Comparison of ENCODE assay signal across 1 cellular context in genomic region chr2:65430515-65431416, GRCh38.
TF ChIP-seq lines count a peak whose summit lies in the region.

No MANE protein-coding gene starts in this region.

TF ChIP-seq in HepG2, 621 proteins besides CTCF, POLR2A, EP300 and RAD21 (continued from another document and continues in another):
- TF ChIP-seq ZBTB34 (CRISPR knock-in tag; IDR thresholded peaks at IDR 0.05) (peak; percentile 20; the same call in 1 of the 2 replicates), ZNF333 (CRISPR knock-in tag; IDR thresholded peaks at IDR 0.05; ENCODE audit: borderline replicate concordance) (0 out of 2 replicates have a peak, but pooled peaks have one; percentile 18), PHF8 (CRISPR knock-in tag; IDR thresholded peaks at IDR 0.05) (no peak; the same call in 1 of the 2 replicates), NR2F1 (CRISPR knock-in tag; IDR thresholded peaks at IDR 0.05) (0 out of 4 replicates have a peak, but pooled peaks of 1 of the 2 experiments have one; percentile 31), ATF3 (CRISPR knock-in tag; IDR thresholded peaks at IDR 0.05) (0 out of 2 replicates have a peak, but pooled peaks have one; percentile 9), MXI1 (IDR thresholded peaks at IDR 0.05; ENCODE audit: borderline replicate concordance, low read depth, low read length) (0 out of 3 replicates have a peak, but pooled peaks have one; percentile 44), ZFX (CRISPR knock-in tag; IDR thresholded peaks at IDR 0.05; ENCODE audit: low read depth) (peak; percentile 4; the same call in 1 of the 2 replicates), SRSF9 (IDR thresholded peaks at IDR 0.05; ENCODE audit: borderline replicate concordance, insufficient read depth, low read depth, low read length, poor library complexity, severe bottlenecking) (no peak), ZNF256 (CRISPR knock-in tag; conservative IDR thresholded peaks at IDR 0.05) (0 out of 2 replicates have a peak, but pooled peaks have one; percentile 51), ZNF878 (CRISPR knock-in tag; IDR thresholded peaks at IDR 0.05) (0 out of 2 replicates have a peak, but pooled peaks have one; percentile 33), ZNF280B (CRISPR knock-in tag; IDR thresholded peaks at IDR 0.05; ENCODE audit: borderline replicate concordance) (peak; percentile 40; the same call in 1 of the 2 replicates), UBTF (CRISPR knock-in tag; IDR thresholded peaks at IDR 0.05) (peak; percentile 55; the same call in 1 of the 2 replicates), MAZ (IDR thresholded peaks at IDR 0.05; ENCODE audit: borderline replicate concordance, low read depth, low read length) (no peak), MAZ (CRISPR knock-in tag; IDR thresholded peaks at IDR 0.05; ENCODE audit: low read depth) (0 out of 2 replicates have a peak, but pooled peaks have one; percentile 4), ZNF546 (CRISPR knock-in tag; conservative IDR thresholded peaks at IDR 0.05) (0 out of 2 replicates have a peak, but pooled peaks have one; percentile 46), ZNF558 (CRISPR knock-in tag; IDR thresholded peaks at IDR 0.05; ENCODE audit: borderline replicate concordance) (0 out of 2 replicates have a peak, but pooled peaks have one; percentile 42), ZBTB7A (CRISPR knock-in tag; IDR thresholded peaks at IDR 0.05) (no peak), ZNF484 (CRISPR knock-in tag; IDR thresholded peaks at IDR 0.05; ENCODE audit: borderline replicate concordance, low read depth) (no peak), MXD4 (CRISPR knock-in tag; IDR thresholded peaks at IDR 0.05) (peak; percentile 41; the same call in 1 of the 2 replicates), ZC3H13 (CRISPR knock-in tag; IDR thresholded peaks at IDR 0.05) (0 out of 2 replicates have a peak, but pooled peaks have one; percentile 12), ARID2 (CRISPR knock-in tag; IDR thresholded peaks at IDR 0.05; ENCODE audit: borderline replicate concordance) (no peak; the same call in 1 of the 2 replicates), ZUFSP (CRISPR knock-in tag; IDR thresholded peaks at IDR 0.05; ENCODE audit: borderline replicate concordance) (no peak), ZBTB2 (CRISPR knock-in tag; IDR thresholded peaks at IDR 0.05; ENCODE audit: low read depth) (0 out of 2 replicates have a peak, but pooled peaks have one; percentile 36), PRDM10 (CRISPR knock-in tag; IDR thresholded peaks at IDR 0.05; ENCODE audit: low read depth) (0 out of 2 replicates have a peak, but pooled peaks have one; percentile 18), CCAR2 (optimal IDR thresholded peaks at IDR 0.05; ENCODE audit: low read depth, low read length) (no peak), ETV5 (CRISPR knock-in tag; IDR thresholded peaks at IDR 0.05; ENCODE audit: borderline replicate concordance) (peak; percentile 12; the same call in 1 of the 2 replicates), ZNF574 (CRISPR knock-in tag; IDR thresholded peaks at IDR 0.05) (peak; percentile 13), KDM6A (CRISPR knock-in tag; IDR thresholded peaks at IDR 0.05; ENCODE audit: low read depth) (no peak), DMAP1 (CRISPR knock-in tag; IDR thresholded peaks at IDR 0.05) (no peak), ZNF549 (CRISPR knock-in tag; IDR thresholded peaks at IDR 0.05) (no peak), ZHX1 (CRISPR knock-in tag; IDR thresholded peaks at IDR 0.05; ENCODE audit: low read depth) (0 out of 2 replicates have a peak, but pooled peaks have one; percentile 54), ZNF550 (CRISPR knock-in tag; IDR thresholded peaks at IDR 0.05; ENCODE audit: borderline replicate concordance) (no peak), ZNF691 (CRISPR knock-in tag; IDR thresholded peaks at IDR 0.05; ENCODE audit: borderline replicate concordance, low read depth) (no peak), GFI1 (CRISPR knock-in tag; IDR thresholded peaks at IDR 0.05; ENCODE audit: borderline replicate concordance) (peak; percentile 55; the same call in 1 of the 2 replicates), ZFP90 (CRISPR knock-in tag; IDR thresholded peaks at IDR 0.05; ENCODE audit: borderline replicate concordance) (peak; percentile 70; the same call in 1 of the 2 replicates), NFE2 (CRISPR knock-in tag; IDR thresholded peaks at IDR 0.05) (no peak), HOXA3 (CRISPR knock-in tag; IDR thresholded peaks at IDR 0.05) (0 out of 2 replicates have a peak, but pooled peaks have one; percentile 36), ZNF619 (CRISPR knock-in tag; IDR thresholded peaks at IDR 0.05) (peak; percentile 94)
